Comparison of ENCODE assay signal across 1 cellular context in genomic region chr10:375885-376505, GRCh38.
TF ChIP-seq lines count a peak whose summit lies in the region.

No MANE protein-coding gene starts in this region.

TF ChIP-seq in SK-N-SH, 30 proteins besides CTCF, POLR2A, EP300 and RAD21 (continued from another document):
- TF ChIP-seq FOXJ3 (CRISPR knock-in tag; IDR thresholded peaks at IDR 0.05) = no peak
- TF ChIP-seq TEAD4 (IDR thresholded peaks at IDR 0.05; ENCODE audit: borderline replicate concordance, insufficient read depth) = no peak
- no peak for TF ChIP-seq SIN3A (IDR thresholded peaks at IDR 0.05; ENCODE audit: borderline replicate concordance, low read depth, low read length)
- no peak for TF ChIP-seq CHD2 (IDR thresholded peaks at IDR 0.05; ENCODE audit: low read length, partially characterized antibody)
- TF ChIP-seq MEF2A (IDR thresholded peaks at IDR 0.05; ENCODE audit: borderline replicate concordance, low read depth) = no peak
- TF ChIP-seq RCOR1 (IDR thresholded peaks at IDR 0.05; ENCODE audit: low read length) = no peak
- no peak for TF ChIP-seq NRF1 (IDR thresholded peaks at IDR 0.05; ENCODE audit: low read depth, low read length)
- TF ChIP-seq GABPA (IDR thresholded peaks at IDR 0.05; ENCODE audit: low read depth) = no peak
- TF ChIP-seq RXRA (IDR thresholded peaks at IDR 0.05; ENCODE audit: borderline replicate concordance, low read depth) = no peak
TF ChIP-seq in SK-N-SH: peak in this region for 0.
